ENCODE assay signal across 32 cellular contexts in genomic region chr1:157217486-157217885, GRCh38.
"Had no signal": no experiment of that assay in that cellular context is flagged by ENCODE, and none has a peak within 500 bp of the region (broad histone marks: within the 10 kb centered on the region; RNA-seq: fewer than 3 reads in every experiment).

No MANE protein-coding gene starts in this region.

- ATAC-seq: activated CD8-positive, alpha-beta memory T cell treated with anti-CD3 and anti-CD28 coated beads, Interleukin-2, amount 10 ng/mL, durations not matched to agents 7 days and 5 days; activated naive CD8-positive, alpha-beta T cell treated with anti-CD3 and anti-CD28 coated beads, Interleukin-2, amount 50 U/mL, for 24 hours had no signal

- H3K27ac ChIP-seq: ascending aorta, VCaP had no signal

- H3K4me1 Mint-ChIP-seq: activated B cell treated with CpG ODN at 0.5 μM for 24 hours; activated CD4-positive, alpha-beta memory T cell treated with anti-CD3 and anti-CD28 coated beads, Interleukin-2, amount 10 ng/mL, durations not matched to agents 7 days and 5 days; activated CD4-positive, alpha-beta T cell treated with anti-CD3 and anti-CD28 coated beads, Interleukin-2, amount 10 ng/mL, durations not matched to agents 7 days and 5 days; activated CD8-positive, alpha-beta memory T cell treated with anti-CD3 and anti-CD28 coated beads, Interleukin-2, amount 10 ng/mL, durations not matched to agents 7 days and 5 days; activated naive CD4-positive, alpha-beta T cell treated with anti-CD3 and anti-CD28 coated beads, Interleukin-2, amount 10 ng/mL, durations not matched to agents 7 days and 5 days; activated naive CD4-positive, alpha-beta T cell treated with anti-CD3 and anti-CD28 coated beads, Interleukin-2, amount 50 U/mL, for 24 hours; activated naive CD8-positive, alpha-beta T cell treated with anti-CD3 and anti-CD28 coated beads, Interleukin-2, amount 10 ng/mL, durations not matched to agents 7 days and 5 days; activated naive CD8-positive, alpha-beta T cell treated with anti-CD3 and anti-CD28 coated beads, Interleukin-2, amount 50 U/mL, for 24 hours; brain had no signal

- H3K27ac Mint-ChIP-seq: activated B cell treated with CpG ODN at 0.5 μM for 24 hours; activated CD4-positive, alpha-beta memory T cell treated with anti-CD3 and anti-CD28 coated beads, Interleukin-2, amount 10 ng/mL, durations not matched to agents 7 days and 5 days; activated CD4-positive, alpha-beta T cell treated with anti-CD3 and anti-CD28 coated beads, Interleukin-2, amount 10 ng/mL, durations not matched to agents 7 days and 5 days; activated CD8-positive, alpha-beta memory T cell treated with anti-CD3 and anti-CD28 coated beads, Interleukin-2, amount 10 ng/mL, durations not matched to agents 7 days and 5 days; activated naive CD4-positive, alpha-beta T cell treated with anti-CD3 and anti-CD28 coated beads, Interleukin-2, amount 10 ng/mL, durations not matched to agents 7 days and 5 days; activated naive CD4-positive, alpha-beta T cell treated with anti-CD3 and anti-CD28 coated beads, Interleukin-2, amount 50 U/mL, for 24 hours; activated naive CD8-positive, alpha-beta T cell; activated naive CD8-positive, alpha-beta T cell treated with anti-CD3 and anti-CD28 coated beads, Interleukin-2, amount 10 ng/mL, durations not matched to agents 7 days and 5 days; activated naive CD8-positive, alpha-beta T cell treated with anti-CD3 and anti-CD28 coated beads, Interleukin-2, amount 50 U/mL, for 24 hours; activated T-cell treated with anti-CD3 and anti-CD28 coated beads, Interleukin-2, amount 50 U/mL, for 24 hours; activated T-helper 2 cell treated with anti-CD3 and anti-CD28 coated beads, Interferon-gamma antibody, Interleukin-2, Interleukin-4, amounts not matched to agents 10 μg/mL and 5 μg/mL and 100 μg/mL, durations not matched to agents 14 hours and 24 hours and 36 hours; brain; T-helper 1 cell treated with Interleukin-12 subunit alpha and Interleukin-12 subunit beta and Interleukin-4 antibody, amounts not matched to agents 30 μg/mL and 1 μg/mL, for 36 hours; T-helper 2 cell treated with Interferon-gamma antibody and Interleukin-4, amounts not matched to agents 5 μg/mL and 100 μg/mL, for 36 hours had no signal

- H3K27me3 ChIP-seq: ascending aorta had no signal

- H3K36me3 Mint-ChIP-seq: activated CD8-positive, alpha-beta memory T cell treated with anti-CD3 and anti-CD28 coated beads, Interleukin-2, amount 10 ng/mL, durations not matched to agents 7 days and 5 days; activated naive CD4-positive, alpha-beta T cell treated with anti-CD3 and anti-CD28 coated beads, Interleukin-2, amount 10 ng/mL, durations not matched to agents 7 days and 5 days; activated naive CD8-positive, alpha-beta T cell treated with anti-CD3 and anti-CD28 coated beads, Interleukin-2, amount 10 ng/mL, durations not matched to agents 7 days and 5 days; brain had no signal

- DNase-seq: activated B cell treated with CpG ODN at 0.5 μM for 24 hours; activated CD4-positive, alpha-beta memory T cell treated with anti-CD3 and anti-CD28 coated beads, Interleukin-2, amount 10 ng/mL, durations not matched to agents 7 days and 5 days; activated CD4-positive, alpha-beta T cell treated with anti-CD3 and anti-CD28 coated beads for 4 hours; activated CD4-positive, alpha-beta T cell treated with anti-CD3 and anti-CD28 coated beads, Interleukin-2, amount 10 ng/mL, durations not matched to agents 7 days and 5 days; activated CD4-positive, alpha-beta T cell treated with anti-CD3 and anti-CD28 coated beads, Interleukin-2, amount 50 U/mL, for 48 hours; activated CD4-positive, CD25-positive, alpha-beta regulatory T cell treated with anti-CD3 and anti-CD28 coated beads, Interleukin-2, amount 50 U/mL, for 72 hours; activated CD8-positive, alpha-beta memory T cell treated with anti-CD3 and anti-CD28 coated beads for 24 hours; activated CD8-positive, alpha-beta memory T cell treated with anti-CD3 and anti-CD28 coated beads, Interleukin-2, amount 10 ng/mL, durations not matched to agents 7 days and 5 days; activated CD8-positive, alpha-beta memory T cell treated with anti-CD3 and anti-CD28 coated beads, Interleukin-2, amount 50 U/mL, for 48 hours; activated effector memory CD4-positive, alpha-beta T cell treated with Interleukin-2 at 50 U/mL for 16 hours; activated gamma-delta T cell; activated naive CD4-positive, alpha-beta T cell treated with anti-CD3 and anti-CD28 coated beads, Interleukin-2, amount 10 ng/mL, durations not matched to agents 7 days and 5 days; activated naive CD4-positive, alpha-beta T cell treated with Interleukin-2 at 50 U/mL for 16 hours; activated naive CD8-positive, alpha-beta T cell treated with anti-CD3 and anti-CD28 coated beads, Interleukin-2, amount 10 ng/mL, durations not matched to agents 7 days and 5 days; activated naive CD8-positive, alpha-beta T cell treated with anti-CD3 and anti-CD28 coated beads, Interleukin-2, amount 50 U/mL, for 24 hours; activated T-cell treated with anti-CD3 and anti-CD28 coated beads, Interleukin-2, amount 50 U/mL, for 24 hours; activated T-cell treated with anti-CD3 and anti-CD28 coated beads, Interleukin-2, amount 50 U/mL, for 48 hours; amygdala; anterior cingulate cortex; central memory CD4-positive, alpha-beta T cell; T-helper 1 cell; T-helper 2 cell; T-helper 9 cell had no signal

- H3K36me3 ChIP-seq: ascending aorta had no signal

- FAIRE-seq: TTC549 had no signal

- H3K4me1 ChIP-seq: ascending aorta had no signal

- H3K4me3 ChIP-seq: ascending aorta had no signal

- H3K4me3 Mint-ChIP-seq: activated B cell treated with CpG ODN at 0.5 μM for 24 hours; activated CD4-positive, alpha-beta memory T cell treated with anti-CD3 and anti-CD28 coated beads, Interleukin-2, amount 10 ng/mL, durations not matched to agents 7 days and 5 days; activated CD4-positive, alpha-beta T cell treated with anti-CD3 and anti-CD28 coated beads, Interleukin-2, amount 10 ng/mL, durations not matched to agents 7 days and 5 days; activated CD8-positive, alpha-beta memory T cell treated with anti-CD3 and anti-CD28 coated beads, Interleukin-2, amount 10 ng/mL, durations not matched to agents 7 days and 5 days; activated naive CD4-positive, alpha-beta T cell treated with anti-CD3 and anti-CD28 coated beads, Interleukin-2, amount 10 ng/mL, durations not matched to agents 7 days and 5 days; activated naive CD4-positive, alpha-beta T cell treated with anti-CD3 and anti-CD28 coated beads, Interleukin-2, amount 50 U/mL, for 24 hours; activated naive CD8-positive, alpha-beta T cell; activated naive CD8-positive, alpha-beta T cell treated with anti-CD3 and anti-CD28 coated beads, Interleukin-2, amount 10 ng/mL, durations not matched to agents 7 days and 5 days; activated naive CD8-positive, alpha-beta T cell treated with anti-CD3 and anti-CD28 coated beads, Interleukin-2, amount 50 U/mL, for 24 hours; activated T-cell treated with anti-CD3 and anti-CD28 coated beads, Interleukin-2, amount 50 U/mL, for 24 hours; brain; T-helper 1 cell treated with Interleukin-12 subunit alpha and Interleukin-12 subunit beta and Interleukin-4 antibody, amounts not matched to agents 30 μg/mL and 1 μg/mL, for 36 hours; T-helper 2 cell treated with Interferon-gamma antibody and Interleukin-4, amounts not matched to agents 5 μg/mL and 100 μg/mL, for 36 hours had no signal
